Comparison of ENCODE assay signal across 9 cellular contexts in the genomic region with DNA sequence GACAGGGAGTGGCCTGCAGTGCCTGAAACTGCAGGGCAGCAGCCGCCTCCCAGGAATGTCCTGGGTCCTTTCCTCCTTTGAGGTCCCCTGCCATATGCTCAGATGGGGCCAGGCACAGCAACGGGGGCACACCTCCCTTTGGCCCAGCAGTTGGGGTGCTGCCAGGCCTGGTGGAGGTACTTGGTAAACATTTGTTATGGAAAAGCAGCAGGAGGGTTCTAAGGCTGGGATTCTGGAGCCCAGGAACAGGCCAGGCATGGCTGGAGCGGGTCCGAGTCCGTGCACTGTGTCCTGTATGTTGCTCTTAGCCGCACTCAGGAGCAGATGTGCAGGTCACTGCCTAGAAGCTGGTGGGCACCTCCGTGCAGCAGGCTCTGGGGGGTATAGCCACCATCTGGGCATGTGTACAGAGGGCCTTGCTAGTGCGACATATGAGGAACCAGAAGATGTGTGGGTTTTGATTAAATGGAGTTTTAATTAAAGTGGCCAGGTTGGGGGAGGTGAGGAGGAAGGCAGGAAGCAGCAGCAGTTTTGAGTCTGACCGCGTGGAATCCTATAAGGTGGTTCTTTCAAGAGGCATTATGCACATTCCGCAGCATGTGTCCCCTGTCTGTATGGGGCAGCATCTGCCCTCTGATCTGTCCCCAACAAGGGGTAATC. TPM values are rescaled to one million over a fixed set of nuclear protein-coding genes. Genes with fewer than 3 reads are reported as not detected.
A peak's percentile ranks its signal among the peaks of the same experiment; 100 is the strongest.
DNase-seq lines count a peak whose midpoint lies in the region; ATAC-seq lines count a peak whose summit lies in the region.
"Had no signal": no experiment of that assay in that cellular context is flagged by ENCODE, and none has a peak within 500 bp of the region (broad histone marks: within the 10 kb centered on the region; RNA-seq: fewer than 3 reads in every experiment).

No MANE protein-coding gene starts in this region.

- no peaks in the 10 kb centered on the region for H3K27me3 ChIP-seq in effector memory CD4-positive, alpha-beta T cell (replicated peaks; ENCODE audit: control insufficient read depth, insufficient read depth, low read length, poor library complexity, severe bottlenecking)
- no peaks in the 10 kb centered on the region for H3K27me3 ChIP-seq in thymus (ENCODE audit: control insufficient read depth, insufficient read depth)
- H3K27me3 ChIP-seq: MG63 had no signal

- H3K9me3 ChIP-seq in effector memory CD4-positive, alpha-beta T cell (ENCODE audit: control insufficient read depth, low read length), result no peaks in the 10 kb centered on the region
- no peaks in the 10 kb centered on the region for H3K9me3 ChIP-seq in thymus (ENCODE audit: control insufficient read depth)
- H3K9me3 ChIP-seq: MG63 had no signal

- H3K4me3 Mint-ChIP-seq in activated naive CD4-positive, alpha-beta T cell treated with anti-CD3 and anti-CD28 coated beads, Interleukin-2, amount 50 U/mL, for 24 hours, result peak overlapping the region; percentile 100

- H3K4me1 ChIP-seq in effector memory CD4-positive, alpha-beta T cell (ENCODE audit: control insufficient read depth, insufficient read depth, low read length, poor library complexity, severe bottlenecking), result peaks cover 79% of the 10 kb centered on the region
- peaks cover 64% of the 10 kb centered on the region for H3K4me1 ChIP-seq in thymus (ENCODE audit: control insufficient read depth, insufficient read depth, low read length)

- peak overlapping the region; percentile 99 for H3K27ac Mint-ChIP-seq in activated naive CD4-positive, alpha-beta T cell treated with anti-CD3 and anti-CD28 coated beads, Interleukin-2, amount 50 U/mL, for 24 hours

- H3K27ac ChIP-seq in effector memory CD4-positive, alpha-beta T cell (ENCODE audit: insufficient read depth, low read length, poor library complexity, severe bottlenecking), result peak overlapping the region; percentile 89
- H3K27ac ChIP-seq in thymus (ENCODE audit: low read depth), result peak overlapping the region; percentile 86

- peaks cover 7% of the 10 kb centered on the region for H3K36me3 Mint-ChIP-seq in activated naive CD4-positive, alpha-beta T cell treated with anti-CD3 and anti-CD28 coated beads, Interleukin-2, amount 50 U/mL, for 24 hours

- H3K9me3 Mint-ChIP-seq in activated naive CD4-positive, alpha-beta T cell treated with anti-CD3 and anti-CD28 coated beads, Interleukin-2, amount 50 U/mL, for 24 hours, result no peaks in the 10 kb centered on the region

- H3K4me3 ChIP-seq in effector memory CD4-positive, alpha-beta T cell (ENCODE audit: insufficient read depth, low read depth, low read length, poor library complexity, severe bottlenecking), result peak overlapping the region; percentile 65
- H3K4me3 ChIP-seq in thymus (ENCODE audit: low read length), result peak overlapping the region; percentile 87
- H3K4me3 ChIP-seq: MG63 had no signal

- ATAC-seq in HG03108 (IDR thresholded peaks at IDR 0.05; ENCODE audit: unreplicated experiment) (no peak), GM21576 (IDR thresholded peaks at IDR 0.05; ENCODE audit: unreplicated experiment) (no peak)

- H3K27me3 Mint-ChIP-seq in activated naive CD4-positive, alpha-beta T cell treated with anti-CD3 and anti-CD28 coated beads, Interleukin-2, amount 50 U/mL, for 24 hours, result no peaks in the 10 kb centered on the region

- peaks cover 73% of the 10 kb centered on the region for H3K4me1 Mint-ChIP-seq in activated naive CD4-positive, alpha-beta T cell treated with anti-CD3 and anti-CD28 coated beads, Interleukin-2, amount 50 U/mL, for 24 hours

- DNase-seq in activated naive CD4-positive, alpha-beta T cell treated with anti-CD3 and anti-CD28 coated beads, Interleukin-2, amount 50 U/mL, for 16 hours, result no peak
- peak; percentile 92 for DNase-seq in NCI-H524 treated with DMSO at 0.1 percent for 48 hours (lab: John Stamatoyannopoulos, UW)
- DNase-seq in effector memory CD4-positive, alpha-beta T cell, result no peak
- DNase-seq in NCI-H2107 treated with DMSO at 0.1 percent for 48 hours (lab: John Stamatoyannopoulos, UW; ENCODE audit: unreplicated experiment), result no peak
- DNase-seq: MG63 had no signal

- WGBS in thymus, result 52% methylated on average over 11 of the region's 11 CpGs

- peaks cover 3% of the 10 kb centered on the region for H3K36me3 ChIP-seq in effector memory CD4-positive, alpha-beta T cell (ENCODE audit: control insufficient read depth, insufficient read depth, low read length)
- peaks cover 14% of the 10 kb centered on the region for H3K36me3 ChIP-seq in thymus (ENCODE audit: control insufficient read depth, insufficient read depth)
- H3K36me3 ChIP-seq: MG63 had no signal

RNA-seq across cellular contexts. Expression of a gene that starts 1.5 kb away (rescaled TPM):
- 21.8 TPM for polyA plus RNA-seq in thymus
